In genomic region chr15:78200276-78200930, GRCh38 we compare ENCODE assay signal across 24 cellular contexts. TPM values are rescaled to one million over a fixed set of nuclear protein-coding genes. Genes with fewer than 3 reads are reported as not detected.
"Had no signal": no experiment of that assay in that cellular context is flagged by ENCODE, and none has a peak within 500 bp of the region (broad histone marks: within the 10 kb centered on the region; RNA-seq: fewer than 3 reads in every experiment).

No MANE protein-coding gene starts in this region.

- H3K4me3 ChIP-seq: body of pancreas, cardiac muscle cell, left lung, spleen, tibial nerve, uterus had no signal

- H3K27me3 ChIP-seq: body of pancreas, cardiac muscle cell, left lung, spleen, tibial nerve, uterus had no signal

- H3K9me3 ChIP-seq: body of pancreas, left lung, spleen, tibial nerve, uterus had no signal

- H3K4me1 ChIP-seq: foreskin keratinocyte, left lung, uterus had no signal

- H3K27ac ChIP-seq: body of pancreas, cardiac muscle cell, foreskin keratinocyte, left lung, spleen, tibial nerve, uterus had no signal

- DNase-seq: activated CD4-positive, alpha-beta T cell treated with anti-CD3 and anti-CD28 coated beads for 4 hours; activated CD8-positive, alpha-beta memory T cell treated with anti-CD3 and anti-CD28 coated beads, Interleukin-2, amount 50 U/mL, for 4 hours; activated naive CD4-positive, alpha-beta T cell treated with anti-CD3 and anti-CD28 coated beads for 36 hours; activated T-cell treated with anti-CD3 and anti-CD28 coated beads, Interleukin-2, amount 50 U/mL, for 4 hours; anterior cingulate cortex; effector memory CD4-positive, alpha-beta T cell; foreskin keratinocyte; immature natural killer cell; left lung; mammary epithelial cell; naive thymus-derived CD8-positive, alpha-beta T cell; retina; spleen; stimulated activated CD4-positive, alpha-beta T cell treated with anti-CD3 and anti-CD28 coated beads, Interleukin-4, amount 100 ng/mL, for 24 hours; T1000; uterus had no signal

- H3K36me3 ChIP-seq: cardiac muscle cell, left lung, spleen, tibial nerve, uterus had no signal

RNA-seq across cellular contexts. Expression of gene ACSBG1, which starts 34.0 kb away (rescaled TPM):
- total RNA-seq: activated naive CD4-positive, alpha-beta T cell treated with anti-CD3 and anti-CD28 coated beads for 36 hours; activated T-cell treated with anti-CD3 and anti-CD28 coated beads, Interleukin-2, amount 50 U/mL, for 4 hours; body of pancreas; chondrocyte; dermis microvascular lymphatic vessel endothelial cell; foreskin keratinocyte; kidney epithelial cell; naive thymus-derived CD8-positive, alpha-beta T cell; osteocyte; progenitor cell of endocrine pancreas had no signal
